Comparison of ENCODE assay signal across 8 cellular contexts in genomic region chr5:159099049-159099760, GRCh38. TPM values are rescaled to one million over a fixed set of nuclear protein-coding genes. Genes with fewer than 3 reads are reported as not detected.
DNase-seq lines count a peak whose midpoint lies in the region; ATAC-seq and TF ChIP-seq lines count a peak whose summit lies in the region.

No MANE protein-coding gene starts in this region.

- H3K27me3 Mint-ChIP-seq in activated naive CD4-positive, alpha-beta T cell treated with anti-CD3 and anti-CD28 coated beads for 36 hours (ENCODE audit: low read depth), result peaks cover 52% of the 10 kb centered on the region
- no peaks in the 10 kb centered on the region for H3K27me3 Mint-ChIP-seq in osteocyte (ENCODE audit: unreplicated experiment)

- peak; percentile 25 for ATAC-seq in HG02642 (IDR thresholded peaks at IDR 0.05; ENCODE audit: poor library complexity, unreplicated experiment)
- ATAC-seq in gastroesophageal sphincter, result no peak
- ATAC-seq in HG03460 (IDR thresholded peaks at IDR 0.05; ENCODE audit: unreplicated experiment), result no peak

- H3K4me1 ChIP-seq in gastroesophageal sphincter, result peaks cover 0 to 78% (median 7%) of the 10 kb centered on the region in 3 donors

- H3K4me1 Mint-ChIP-seq in activated naive CD4-positive, alpha-beta T cell treated with anti-CD3 and anti-CD28 coated beads for 36 hours (ENCODE audit: low read depth), result peaks cover 34% of the 10 kb centered on the region
- peaks cover 69% of the 10 kb centered on the region for H3K4me1 Mint-ChIP-seq in osteocyte (ENCODE audit: unreplicated experiment)

- peak overlapping the region in 3 of 4 donors; percentile 80 to 85 (median 82) for H3K27ac ChIP-seq in gastroesophageal sphincter

- TF ChIP-seq CTCF in GM13977 (IDR thresholded peaks at IDR 0.05; ENCODE audit: extremely low read depth, insufficient read depth, missing control alignments), result no peak
- TF ChIP-seq CTCF in gastroesophageal sphincter (IDR thresholded peaks at IDR 0.05), result no peak
- no peak for TF ChIP-seq CTCF in osteocyte (IDR thresholded peaks at IDR 0.05)

- in situ Hi-C loops in GM13977 (cut with MboI; ENCODE audit: low pct_unique_long_range_greater_than_20kb, low sequenced_read_pairs, unreplicated experiment), result no loop called here

- 1% methylated on average over 20 of the region's 55 CpGs for WGBS in gastroesophageal sphincter (ENCODE audit: low coverage in 1 of 2), 2 donors

- H3K27me3 ChIP-seq in gastroesophageal sphincter, result peaks cover 97% of the 10 kb centered on the region

- H3K9me3 Mint-ChIP-seq in activated naive CD4-positive, alpha-beta T cell treated with anti-CD3 and anti-CD28 coated beads for 36 hours, result no peaks in the 10 kb centered on the region
- no peaks in the 10 kb centered on the region for H3K9me3 Mint-ChIP-seq in osteocyte (ENCODE audit: unreplicated experiment)

- TF ChIP-seq EP300 in gastroesophageal sphincter (IDR thresholded peaks at IDR 0.05), result no peak

- intact Hi-C loops in activated naive CD4-positive, alpha-beta T cell treated with anti-CD3 and anti-CD28 coated beads for 36 hours (cut with micrococcal nuclease), result loop anchor here (5.0 to 10.0 kb wide), 2 partner anchors 113 to 554 kb away; no protein-coding TSS in a partner anchor

- peak overlapping the region; percentile 85 for H3K4me3 Mint-ChIP-seq in activated naive CD4-positive, alpha-beta T cell treated with anti-CD3 and anti-CD28 coated beads for 36 hours
- peak overlapping the region; percentile 99 for H3K4me3 Mint-ChIP-seq in osteocyte (ENCODE audit: unreplicated experiment)

- no peaks in the 10 kb centered on the region for H3K36me3 Mint-ChIP-seq in activated naive CD4-positive, alpha-beta T cell treated with anti-CD3 and anti-CD28 coated beads for 36 hours (ENCODE audit: low read depth)
- peaks cover 39% of the 10 kb centered on the region for H3K36me3 Mint-ChIP-seq in osteocyte (ENCODE audit: unreplicated experiment)

- H3K36me3 ChIP-seq in gastroesophageal sphincter, result no peaks in the 10 kb centered on the region

- CTCF ChIA-PET in activated naive CD4-positive, alpha-beta T cell treated with anti-CD3 and anti-CD28 coated beads for 36 hours (lab: Charles Lee), result interaction anchor here (1.0 kb wide), 1 partner anchor 403 kb away, joined by 3 read pairs; no protein-coding TSS in a partner anchor

- no peaks in the 10 kb centered on the region for H3K9me3 ChIP-seq in gastroesophageal sphincter

- DNase-seq in GM13977 (ENCODE audit: low spot score) (peak; percentile 63), NOMO-1 treated with DMSO at 0.1 percent for 48 hours (lab: John Stamatoyannopoulos, UW; ENCODE audit: unreplicated experiment) (peak; percentile 74), osteocyte (ENCODE audit: extremely low spot score, unreplicated experiment) (no peak), AML-193 (lab: John Stamatoyannopoulos, UW) (no peak)
- DNase-seq in activated naive CD4-positive, alpha-beta T cell treated with anti-CD3 and anti-CD28 coated beads for 36 hours, result peak; percentile 40

- H3K4me3 ChIP-seq in gastroesophageal sphincter, result peak overlapping the region; percentile 34 to 64

- H3K27ac Mint-ChIP-seq in activated naive CD4-positive, alpha-beta T cell treated with anti-CD3 and anti-CD28 coated beads for 36 hours, result no peak overlapping the region
- peak overlapping the region; percentile 100 for H3K27ac Mint-ChIP-seq in osteocyte (ENCODE audit: unreplicated experiment)

- TF ChIP-seq POLR2A in gastroesophageal sphincter (IDR thresholded peaks at IDR 0.05), result no peak

RNA-seq across cellular contexts. Expression of gene EBF1, which starts 0.5 kb away (rescaled TPM):
- total RNA-seq in activated naive CD4-positive, alpha-beta T cell treated with anti-CD3 and anti-CD28 coated beads for 36 hours, result under 1 TPM in 1 of 2 experiments, not detected in 1; 0.20 TPM
- 10 to 100 TPM; 16.8 to 28.5 (median 24.3) TPM for total RNA-seq in gastroesophageal sphincter
- 139 TPM in 2 replicates for total RNA-seq in osteocyte

Comparison
In these comparisons a context has a peak if more than half of its experiments do, and no peak if none do; other contexts are left out.
1. DNase-seq: peak in GM13977 (single experiment), NOMO-1 treated with DMSO at 0.1 percent for 48 hours (single experiment) and activated naive CD4-positive, alpha-beta T cell treated with anti-CD3 and anti-CD28 coated beads for 36 hours (single experiment); none in osteocyte (single experiment) and AML-193 (0 of 2).
2. RNA of gene EBF1, which starts 0.5 kb away (total RNA-seq): 139 TPM in osteocyte and 16.8 to 28.5 TPM in gastroesophageal sphincter; 0.20 TPM in activated naive CD4-positive, alpha-beta T cell treated with anti-CD3 and anti-CD28 coated beads for 36 hours; every median in the first group is over 10 times any median in the second.